In the genomic region with DNA sequence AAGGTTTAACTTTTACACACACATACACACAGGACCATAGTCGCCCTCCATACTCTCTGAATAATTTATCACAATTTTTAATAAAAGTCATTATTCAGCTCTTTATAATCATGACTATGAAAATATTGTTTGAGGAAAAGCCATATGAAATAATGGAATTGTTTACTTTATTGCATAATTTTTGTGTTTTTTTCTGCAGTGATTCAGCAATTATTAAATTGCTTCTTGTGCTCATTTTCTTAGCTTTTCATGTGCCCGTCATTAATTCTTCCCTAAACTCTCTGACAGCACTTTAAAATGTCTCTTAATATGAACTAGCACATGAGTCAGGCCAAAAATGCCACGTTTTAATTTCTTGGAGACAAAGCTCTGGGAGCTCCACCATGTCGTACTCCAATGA, we compare ENCODE assay signal across 22 cellular contexts.
"Had no signal": no experiment of that assay in that cellular context is flagged by ENCODE, and none has a peak within 500 bp of the region (broad histone marks: within the 10 kb centered on the region; RNA-seq: fewer than 3 reads in every experiment).

No MANE protein-coding gene starts in this region.

- H3K4me3 ChIP-seq: MG63, SJSA1, SK-N-MC had no signal

- H3K4me3 Mint-ChIP-seq: IgD-negative memory B cell had no signal

- H3K36me3 Mint-ChIP-seq: IgD-negative memory B cell had no signal

- H3K27ac ChIP-seq: SJSA1, SK-N-MC had no signal

- H3K27me3 ChIP-seq: MG63, SJSA1 had no signal

- H3K36me3 ChIP-seq: MG63, SJSA1 had no signal

- H3K9me3 ChIP-seq: MG63, SJSA1 had no signal

- H3K4me1 ChIP-seq: SJSA1 had no signal

- DNase-seq: KBM-7, MG63, NCI-H1092, NCI-H1417 treated with DMSO at 0.1 percent for 48 hours, NCI-H146, NCI-H1694 treated with DMSO at 0.1 percent for 48 hours, NCI-H2029, NCI-H2081 treated with DMSO at 0.1 percent for 48 hours, NCI-H2171, NCI-H226, NCI-H446, NCI-H510A, NCI-H524 treated with DMSO at 0.1 percent for 48 hours, NCI-H69, NCI-H774, Right ventricle myocardium superior, RPMI8226, SIG-M5 had no signal

- FAIRE-seq: RCC 7860 had no signal

- H3K27ac Mint-ChIP-seq: IgD-negative memory B cell had no signal
